Comparison of ENCODE assay signal across 1 cellular context in the genomic region with DNA sequence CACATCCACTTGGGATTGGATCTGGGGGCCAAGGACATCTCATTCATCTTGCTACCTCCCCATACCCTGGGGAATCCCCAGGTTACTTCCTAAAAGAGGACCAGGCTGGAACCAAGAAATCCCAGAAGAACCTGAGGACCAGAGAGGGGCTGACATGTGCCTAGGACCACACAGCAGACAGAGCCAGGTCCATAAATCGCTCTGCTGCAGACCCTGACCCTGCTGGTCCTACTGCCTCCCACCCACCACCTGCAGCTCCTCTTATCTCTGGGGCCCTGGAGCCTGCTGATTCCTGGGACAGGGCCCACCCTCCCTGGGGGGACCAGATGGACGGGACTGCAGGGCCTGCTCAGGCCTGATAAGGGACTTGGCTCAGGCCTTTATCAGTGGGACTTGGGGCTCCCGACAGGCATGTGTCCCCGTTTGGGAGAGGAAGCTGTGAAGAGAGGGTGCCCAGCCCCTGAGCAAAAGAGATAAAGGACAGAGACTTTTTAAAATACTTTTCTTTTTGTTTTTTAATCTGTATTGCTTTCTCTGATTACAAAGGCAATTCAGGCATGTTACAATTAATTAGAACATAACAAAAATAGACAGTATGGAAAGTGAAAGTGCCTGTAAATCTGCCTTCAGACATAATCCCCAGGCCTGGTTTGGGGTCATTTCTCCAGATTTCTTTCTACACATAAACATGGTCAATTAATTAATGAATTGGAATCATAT.
A peak's percentile ranks its signal among the peaks of the same experiment; 100 is the strongest.
TF ChIP-seq lines count a peak whose summit lies in the region.

No MANE protein-coding gene starts in this region.

TF ChIP-seq in K562, 482 proteins besides CTCF, POLR2A, EP300 and RAD21 (continued from another document and continues in another):
- TF ChIP-seq, protein P1, sequence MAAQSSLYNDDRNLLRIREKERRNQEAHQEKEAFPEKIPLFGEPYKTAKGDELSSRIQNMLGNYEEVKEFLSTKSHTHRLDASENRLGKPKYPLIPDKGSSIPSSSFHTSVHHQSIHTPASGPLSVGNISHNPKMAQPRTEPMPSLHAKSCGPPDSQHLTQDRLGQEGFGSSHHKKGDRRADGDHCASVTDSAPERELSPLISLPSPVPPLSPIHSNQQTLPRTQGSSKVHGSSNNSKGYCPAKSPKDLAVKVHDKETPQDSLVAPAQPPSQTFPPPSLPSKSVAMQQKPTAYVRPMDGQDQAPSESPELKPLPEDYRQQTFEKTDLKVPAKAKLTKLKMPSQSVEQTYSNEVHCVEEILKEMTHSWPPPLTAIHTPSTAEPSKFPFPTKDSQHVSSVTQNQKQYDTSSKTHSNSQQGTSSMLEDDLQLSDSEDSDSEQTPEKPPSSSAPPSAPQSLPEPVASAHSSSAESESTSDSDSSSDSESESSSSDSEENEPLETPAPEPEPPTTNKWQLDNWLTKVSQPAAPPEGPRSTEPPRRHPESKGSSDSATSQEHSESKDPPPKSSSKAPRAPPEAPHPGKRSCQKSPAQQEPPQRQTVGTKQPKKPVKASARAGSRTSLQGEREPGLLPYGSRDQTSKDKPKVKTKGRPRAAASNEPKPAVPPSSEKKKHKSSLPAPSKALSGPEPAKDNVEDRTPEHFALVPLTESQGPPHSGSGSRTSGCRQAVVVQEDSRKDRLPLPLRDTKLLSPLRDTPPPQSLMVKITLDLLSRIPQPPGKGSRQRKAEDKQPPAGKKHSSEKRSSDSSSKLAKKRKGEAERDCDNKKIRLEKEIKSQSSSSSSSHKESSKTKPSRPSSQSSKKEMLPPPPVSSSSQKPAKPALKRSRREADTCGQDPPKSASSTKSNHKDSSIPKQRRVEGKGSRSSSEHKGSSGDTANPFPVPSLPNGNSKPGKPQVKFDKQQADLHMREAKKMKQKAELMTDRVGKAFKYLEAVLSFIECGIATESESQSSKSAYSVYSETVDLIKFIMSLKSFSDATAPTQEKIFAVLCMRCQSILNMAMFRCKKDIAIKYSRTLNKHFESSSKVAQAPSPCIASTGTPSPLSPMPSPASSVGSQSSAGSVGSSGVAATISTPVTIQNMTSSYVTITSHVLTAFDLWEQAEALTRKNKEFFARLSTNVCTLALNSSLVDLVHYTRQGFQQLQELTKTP (IDR thresholded peaks at IDR 0.05; ENCODE audit: low read depth in 1 of 2, partially characterized antibody in 2 of 2) = peak; percentile 77 to 99
- TF ChIP-seq ZNF696 (CRISPR knock-in tag; conservative IDR thresholded peaks at IDR 0.05) (peak; percentile 84; the same call in 1 of the 2 replicates), TRIM24 (IDR thresholded peaks at IDR 0.05) (peak; percentile 100), ZFP1 (CRISPR knock-in tag; IDR thresholded peaks at IDR 0.05) (peak; percentile 77), RBM15 (IDR thresholded peaks at IDR 0.05; ENCODE audit: insufficient read depth, low read length) (no peak), PYGO2 (tag; IDR thresholded peaks at IDR 0.05) (peak; percentile 96), ZNF197 (CRISPR knock-in tag; IDR thresholded peaks at IDR 0.05; ENCODE audit: low read depth) (peak; percentile 100), SAP30 (IDR thresholded peaks at IDR 0.05; ENCODE audit: borderline replicate concordance, insufficient read depth, low read depth, low read length, poor library complexity, severe bottlenecking) (no peak), ZNF507 (tag; conservative IDR thresholded peaks at IDR 0.05) (no peak), CHD1 (IDR thresholded peaks at IDR 0.05; ENCODE audit: low read length) (no peak), MEIS2 (IDR thresholded peaks at IDR 0.05; ENCODE audit: partially characterized antibody) (peak; percentile 94), ZNF212 (CRISPR knock-in tag; IDR thresholded peaks at IDR 0.05) (peak; percentile 93), SLC30A9 (CRISPR knock-in tag; IDR thresholded peaks at IDR 0.05) (no peak), FOXA1 (IDR thresholded peaks at IDR 0.05; ENCODE audit: borderline replicate concordance) (no peak), CEBPG (CRISPR knock-in tag; IDR thresholded peaks at IDR 0.05) (no peak), CEBPG (tag; conservative IDR thresholded peaks at IDR 0.05 in 1 of 2, IDR thresholded peaks at IDR 0.05 in 1 of 2) (no peak), JUNB (CRISPR knock-in tag; conservative IDR thresholded peaks at IDR 0.05) (0 out of 2 replicates have a peak, but pooled peaks have one; percentile 21), PTRF (tag; IDR thresholded peaks at IDR 0.05) (0 out of 2 replicates have a peak, but pooled peaks have one; percentile 16), TAF9B (IDR thresholded peaks at IDR 0.05; ENCODE audit: partially characterized antibody) (peak; percentile 81), ZNF134 (CRISPR knock-in tag; conservative IDR thresholded peaks at IDR 0.05) (peak; percentile 89), CCNT2 (IDR thresholded peaks at IDR 0.05; ENCODE audit: borderline replicate concordance, extremely low read depth, insufficient read length, low read depth, low read length) (peak; percentile 100), TAF1 (IDR thresholded peaks at IDR 0.05; ENCODE audit: control insufficient read depth, extremely low read depth, insufficient read depth, low read length, severe bottlenecking) (peak; percentile 82), SMARCA4 (IDR thresholded peaks at IDR 0.05) (peak; percentile 100), PRMT5 (CRISPR knock-in tag; IDR thresholded peaks at IDR 0.05) (no peak), TEAD4 (IDR thresholded peaks at IDR 0.05; ENCODE audit: low read length) (peak; percentile 100), TEAD4 (CRISPR knock-in tag; IDR thresholded peaks at IDR 0.05; ENCODE audit: borderline replicate concordance) (no peak), ZFX (CRISPR knock-in tag; IDR thresholded peaks at IDR 0.05) (peak; percentile 72), PTBP1 (IDR thresholded peaks at IDR 0.05; ENCODE audit: low read depth, low read length) (peak; percentile 98)
- TF ChIP-seq, protein P2, sequence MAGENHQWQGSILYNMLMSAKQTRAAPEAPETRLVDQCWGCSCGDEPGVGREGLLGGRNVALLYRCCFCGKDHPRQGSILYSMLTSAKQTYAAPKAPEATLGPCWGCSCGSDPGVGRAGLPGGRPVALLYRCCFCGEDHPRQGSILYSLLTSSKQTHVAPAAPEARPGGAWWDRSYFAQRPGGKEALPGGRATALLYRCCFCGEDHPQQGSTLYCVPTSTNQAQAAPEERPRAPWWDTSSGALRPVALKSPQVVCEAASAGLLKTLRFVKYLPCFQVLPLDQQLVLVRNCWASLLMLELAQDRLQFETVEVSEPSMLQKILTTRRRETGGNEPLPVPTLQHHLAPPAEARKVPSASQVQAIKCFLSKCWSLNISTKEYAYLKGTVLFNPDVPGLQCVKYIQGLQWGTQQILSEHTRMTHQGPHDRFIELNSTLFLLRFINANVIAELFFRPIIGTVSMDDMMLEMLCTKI (IDR thresholded peaks at IDR 0.05; ENCODE audit: partially characterized antibody) = no peak
- TF ChIP-seq, protein P3, sequence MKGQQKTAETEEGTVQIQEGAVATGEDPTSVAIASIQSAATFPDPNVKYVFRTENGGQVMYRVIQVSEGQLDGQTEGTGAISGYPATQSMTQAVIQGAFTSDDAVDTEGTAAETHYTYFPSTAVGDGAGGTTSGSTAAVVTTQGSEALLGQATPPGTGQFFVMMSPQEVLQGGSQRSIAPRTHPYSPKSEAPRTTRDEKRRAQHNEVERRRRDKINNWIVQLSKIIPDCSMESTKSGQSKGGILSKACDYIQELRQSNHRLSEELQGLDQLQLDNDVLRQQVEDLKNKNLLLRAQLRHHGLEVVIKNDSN (CRISPR knock-in tag; IDR thresholded peaks at IDR 0.05) = no peak
- TF ChIP-seq, protein P4, sequence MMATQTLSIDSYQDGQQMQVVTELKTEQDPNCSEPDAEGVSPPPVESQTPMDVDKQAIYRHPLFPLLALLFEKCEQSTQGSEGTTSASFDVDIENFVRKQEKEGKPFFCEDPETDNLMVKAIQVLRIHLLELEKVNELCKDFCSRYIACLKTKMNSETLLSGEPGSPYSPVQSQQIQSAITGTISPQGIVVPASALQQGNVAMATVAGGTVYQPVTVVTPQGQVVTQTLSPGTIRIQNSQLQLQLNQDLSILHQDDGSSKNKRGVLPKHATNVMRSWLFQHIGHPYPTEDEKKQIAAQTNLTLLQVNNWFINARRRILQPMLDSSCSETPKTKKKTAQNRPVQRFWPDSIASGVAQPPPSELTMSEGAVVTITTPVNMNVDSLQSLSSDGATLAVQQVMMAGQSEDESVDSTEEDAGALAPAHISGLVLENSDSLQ (IDR thresholded peaks at IDR 0.05) = peak; percentile 81
- TF ChIP-seq, protein P5, sequence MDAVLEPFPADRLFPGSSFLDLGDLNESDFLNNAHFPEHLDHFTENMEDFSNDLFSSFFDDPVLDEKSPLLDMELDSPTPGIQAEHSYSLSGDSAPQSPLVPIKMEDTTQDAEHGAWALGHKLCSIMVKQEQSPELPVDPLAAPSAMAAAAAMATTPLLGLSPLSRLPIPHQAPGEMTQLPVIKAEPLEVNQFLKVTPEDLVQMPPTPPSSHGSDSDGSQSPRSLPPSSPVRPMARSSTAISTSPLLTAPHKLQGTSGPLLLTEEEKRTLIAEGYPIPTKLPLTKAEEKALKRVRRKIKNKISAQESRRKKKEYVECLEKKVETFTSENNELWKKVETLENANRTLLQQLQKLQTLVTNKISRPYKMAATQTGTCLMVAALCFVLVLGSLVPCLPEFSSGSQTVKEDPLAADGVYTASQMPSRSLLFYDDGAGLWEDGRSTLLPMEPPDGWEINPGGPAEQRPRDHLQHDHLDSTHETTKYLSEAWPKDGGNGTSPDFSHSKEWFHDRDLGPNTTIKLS (IDR thresholded peaks at IDR 0.05; ENCODE audit: borderline replicate concordance, low read depth) = no peak; the same call in 1 of the 2 replicates
- TF ChIP-seq, protein P6, sequence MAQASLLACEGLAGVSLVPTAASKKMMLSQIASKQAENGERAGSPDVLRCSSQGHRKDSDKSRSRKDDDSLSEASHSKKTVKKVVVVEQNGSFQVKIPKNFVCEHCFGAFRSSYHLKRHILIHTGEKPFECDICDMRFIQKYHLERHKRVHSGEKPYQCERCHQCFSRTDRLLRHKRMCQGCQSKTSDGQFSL (CRISPR knock-in tag; IDR thresholded peaks at IDR 0.05) = 0 out of 2 replicates have a peak, but pooled peaks have one; percentile 39
- TF ChIP-seq, protein P6 (tag; IDR thresholded peaks at IDR 0.05) = peak in 1 of 2 experiments; percentile 67; a peak in 1 of 4 replicates
- TF ChIP-seq, protein P7, sequence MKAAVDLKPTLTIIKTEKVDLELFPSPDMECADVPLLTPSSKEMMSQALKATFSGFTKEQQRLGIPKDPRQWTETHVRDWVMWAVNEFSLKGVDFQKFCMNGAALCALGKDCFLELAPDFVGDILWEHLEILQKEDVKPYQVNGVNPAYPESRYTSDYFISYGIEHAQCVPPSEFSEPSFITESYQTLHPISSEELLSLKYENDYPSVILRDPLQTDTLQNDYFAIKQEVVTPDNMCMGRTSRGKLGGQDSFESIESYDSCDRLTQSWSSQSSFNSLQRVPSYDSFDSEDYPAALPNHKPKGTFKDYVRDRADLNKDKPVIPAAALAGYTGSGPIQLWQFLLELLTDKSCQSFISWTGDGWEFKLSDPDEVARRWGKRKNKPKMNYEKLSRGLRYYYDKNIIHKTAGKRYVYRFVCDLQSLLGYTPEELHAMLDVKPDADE (conservative IDR thresholded peaks at IDR 0.05; ENCODE audit: control insufficient read depth, low read depth, low read length) = peak; percentile 99
- TF ChIP-seq, protein P8, sequence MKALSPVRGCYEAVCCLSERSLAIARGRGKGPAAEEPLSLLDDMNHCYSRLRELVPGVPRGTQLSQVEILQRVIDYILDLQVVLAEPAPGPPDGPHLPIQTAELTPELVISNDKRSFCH (CRISPR knock-in tag; IDR thresholded peaks at IDR 0.05) = peak; percentile 63; the same call in 1 of the 2 replicates
- TF ChIP-seq, protein P8 (tag; IDR thresholded peaks at IDR 0.05) = peak; percentile 98
- TF ChIP-seq, protein P9, sequence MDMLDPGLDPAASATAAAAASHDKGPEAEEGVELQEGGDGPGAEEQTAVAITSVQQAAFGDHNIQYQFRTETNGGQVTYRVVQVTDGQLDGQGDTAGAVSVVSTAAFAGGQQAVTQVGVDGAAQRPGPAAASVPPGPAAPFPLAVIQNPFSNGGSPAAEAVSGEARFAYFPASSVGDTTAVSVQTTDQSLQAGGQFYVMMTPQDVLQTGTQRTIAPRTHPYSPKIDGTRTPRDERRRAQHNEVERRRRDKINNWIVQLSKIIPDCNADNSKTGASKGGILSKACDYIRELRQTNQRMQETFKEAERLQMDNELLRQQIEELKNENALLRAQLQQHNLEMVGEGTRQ (CRISPR knock-in tag; IDR thresholded peaks at IDR 0.05) = no peak
